1 cellular context compared by ENCODE assay signal in genomic region chr6:84774174-84775158, GRCh38.
TF ChIP-seq lines count a peak whose summit lies in the region.

No MANE protein-coding gene starts in this region.

TF ChIP-seq in H1, 55 proteins besides CTCF, POLR2A, EP300 and RAD21 (continued from another document):
- TF ChIP-seq CHD7 (IDR thresholded peaks at IDR 0.05; ENCODE audit: insufficient replicate concordance, low read length) = no peak
- no peak for TF ChIP-seq SIRT6 (IDR thresholded peaks at IDR 0.05; ENCODE audit: low read length)
- peak; percentile 23 for TF ChIP-seq KDM4A (IDR thresholded peaks at IDR 0.05; ENCODE audit: low read depth, low read length, severe bottlenecking)
- no peak for TF ChIP-seq E2F6 (IDR thresholded peaks at IDR 0.05)
- TF ChIP-seq ASH2L (IDR thresholded peaks at IDR 0.05; ENCODE audit: low read length) = peak; percentile 37
- TF ChIP-seq CBX8 (IDR thresholded peaks at IDR 0.05; ENCODE audit: borderline replicate concordance, low read depth, low read length) = no peak
- TF ChIP-seq USF2 (IDR thresholded peaks at IDR 0.05; ENCODE audit: low read length) = 0 out of 2 replicates have a peak, but pooled peaks have one; percentile 14
- TF ChIP-seq CHD1 (IDR thresholded peaks at IDR 0.05; ENCODE audit: low read depth, low read length) = no peak
- no peak for TF ChIP-seq ATF3 (IDR thresholded peaks at IDR 0.05; ENCODE audit: insufficient read depth, low read depth, low read length)
- no peak; the same call in 1 of the 2 replicates for TF ChIP-seq CREB1 (IDR thresholded peaks at IDR 0.05)
- no peak for TF ChIP-seq POLR2AphosphoS5 (IDR thresholded peaks at IDR 0.05; ENCODE audit: low read depth, low read length)
- no peak for TF ChIP-seq SIX5 (IDR thresholded peaks at IDR 0.05; ENCODE audit: low read depth, low read length)
- no peak for TF ChIP-seq RFX5 (IDR thresholded peaks at IDR 0.05; ENCODE audit: borderline replicate concordance, low read depth, low read length)
- TF ChIP-seq GABPA (IDR thresholded peaks at IDR 0.05; ENCODE audit: borderline replicate concordance, insufficient read depth, low read length) = 0 out of 2 replicates have a peak, but pooled peaks have one; percentile 10
- TF ChIP-seq TEAD4 (IDR thresholded peaks at IDR 0.05; ENCODE audit: low read depth, low read length) = no peak
- TF ChIP-seq SUZ12 (IDR thresholded peaks at IDR 0.05; ENCODE audit: low read length) = peak; percentile 96
- no peak for TF ChIP-seq SP2 (IDR thresholded peaks at IDR 0.05; ENCODE audit: low read length)
- TF ChIP-seq EGR1 (IDR thresholded peaks at IDR 0.05; ENCODE audit: borderline replicate concordance, low read depth, low read length) = no peak
- TF ChIP-seq FOSL1 (IDR thresholded peaks at IDR 0.05; ENCODE audit: insufficient read depth, low read depth, low read length) = no peak
- TF ChIP-seq NRF1 (IDR thresholded peaks at IDR 0.05; ENCODE audit: low read depth, low read length) = no peak
- TF ChIP-seq RBBP5 (IDR thresholded peaks at IDR 0.05; ENCODE audit: borderline replicate concordance, low read depth, low read length) = peak; percentile 65; the same call in 1 of the 2 replicates
- peak; percentile 69 for TF ChIP-seq RNF2 (IDR thresholded peaks at IDR 0.05; ENCODE audit: borderline replicate concordance, low read depth, low read length, missing control alignments, poor library complexity, severe bottlenecking)
- no peak for TF ChIP-seq NANOG (IDR thresholded peaks at IDR 0.05; ENCODE audit: insufficient read depth, low read depth, low read length, poor library complexity, severe bottlenecking)
- no peak for TF ChIP-seq SRF (IDR thresholded peaks at IDR 0.05; ENCODE audit: low read depth, low read length)
- TF ChIP-seq KDM1A (IDR thresholded peaks at IDR 0.05; ENCODE audit: borderline replicate concordance, low read length) = no peak
- TF ChIP-seq MAFK (IDR thresholded peaks at IDR 0.05; ENCODE audit: low read depth, low read length) = no peak
- no peak for TF ChIP-seq BACH1 (IDR thresholded peaks at IDR 0.05; ENCODE audit: low read length)
- TF ChIP-seq KDM5A (IDR thresholded peaks at IDR 0.05; ENCODE audit: low read length) = no peak
- TF ChIP-seq TBP (IDR thresholded peaks at IDR 0.05; ENCODE audit: low read depth, low read length) = peak; percentile 67; the same call in 1 of the 2 replicates
- TF ChIP-seq JUND (IDR thresholded peaks at IDR 0.05; ENCODE audit: low read length) = no peak
- no peak for TF ChIP-seq SP1 (IDR thresholded peaks at IDR 0.05; ENCODE audit: low read depth, low read length)
- TF ChIP-seq CBX5 (IDR thresholded peaks at IDR 0.05; ENCODE audit: low read depth, low read length) = no peak
- TF ChIP-seq BRCA1 (IDR thresholded peaks at IDR 0.05; ENCODE audit: low read depth, low read length) = no peak
- no peak for TF ChIP-seq TAF1 (IDR thresholded peaks at IDR 0.05; ENCODE audit: low read depth, low read length)
- TF ChIP-seq SAP30 (IDR thresholded peaks at IDR 0.05; ENCODE audit: insufficient read depth, insufficient replicate concordance, low read length) = no peak
- TF ChIP-seq SIN3A (conservative IDR thresholded peaks at IDR 0.05 in 1 of 2, IDR thresholded peaks at IDR 0.05 in 1 of 2; ENCODE audit: low read depth in 1 of 2, low read length in 2 of 2) = no peak
- no peak for TF ChIP-seq SP4 (IDR thresholded peaks at IDR 0.05; ENCODE audit: low read length)
- TF ChIP-seq TCF12 (IDR thresholded peaks at IDR 0.05; ENCODE audit: low read depth, low read length) = no peak
- TF ChIP-seq RXRA (IDR thresholded peaks at IDR 0.05; ENCODE audit: insufficient read depth, low read depth, low read length) = no peak
- TF ChIP-seq GTF2F1 (IDR thresholded peaks at IDR 0.05; ENCODE audit: borderline replicate concordance, low read depth, low read length) = no peak
- TF ChIP-seq CEBPB (IDR thresholded peaks at IDR 0.05; ENCODE audit: low read depth, low read length) = no peak
- no peak for TF ChIP-seq ZNF274 (IDR thresholded peaks at IDR 0.05; ENCODE audit: borderline replicate concordance, extremely low read depth, low read length)
